In genomic region chr9:126743046-126743445, GRCh38 we compare ENCODE assay signal across 20 cellular contexts.
DNase-seq lines count a peak whose midpoint lies in the region; ATAC-seq, FAIRE-seq and TF ChIP-seq lines count a peak whose summit lies in the region.
"Had no signal": no experiment of that assay in that cellular context is flagged by ENCODE, and none has a peak within 500 bp of the region (broad histone marks: within the 10 kb centered on the region; RNA-seq: fewer than 3 reads in every experiment).

No MANE protein-coding gene starts in this region.

- H3K9me3 Mint-ChIP-seq in activated T-helper 2 cell treated with anti-CD3 and anti-CD28 coated beads, Interferon-gamma antibody, Interleukin-2, Interleukin-4, amounts not matched to agents 10 μg/mL and 5 μg/mL and 100 μg/mL, durations not matched to agents 14 hours and 24 hours and 36 hours, result no peaks in the 10 kb centered on the region
- no peaks in the 10 kb centered on the region for H3K9me3 Mint-ChIP-seq in stimulated activated memory B cell treated with anti-CD40 and anti-IgM and Interleukin-4, amounts not matched to agents 10 μg/mL and 1 μg/mL and 100 μg/mL, for 72 hours
- no peaks in the 10 kb centered on the region for H3K9me3 Mint-ChIP-seq in activated naive CD4-positive, alpha-beta T cell treated with anti-CD3 and anti-CD28 coated beads for 36 hours
- H3K9me3 Mint-ChIP-seq: CD4-positive, alpha-beta memory T cell; GM23338 had no signal

- H4K20me1 ChIP-seq in Loucy (ENCODE audit: insufficient read depth, low read length, poor library complexity, severe bottlenecking) (no peaks in the 10 kb centered on the region), endothelial cell of umbilical vein (replicated peaks; ENCODE audit: control insufficient read depth, extremely low read depth, insufficient read depth, low read length) (no peaks in the 10 kb centered on the region), PC-3 (ENCODE audit: low read length) (no peaks in the 10 kb centered on the region)

- H3K9me3 ChIP-seq in Loucy (ENCODE audit: insufficient read depth, low read depth, low read length), result no peaks in the 10 kb centered on the region
- H3K9me3 ChIP-seq in endothelial cell of umbilical vein (replicated peaks; ENCODE audit: control insufficient read depth, insufficient read depth, low read length), result no peaks in the 10 kb centered on the region
- no peaks in the 10 kb centered on the region for H3K9me3 ChIP-seq in PC-3 (ENCODE audit: low read length)
- H3K9me3 ChIP-seq: BE2C had no signal

- BruUV-seq in endothelial cell of umbilical vein (replicated peaks; lab: Mats Ljungman, UMichigan) (no TSS peak), PC-3 (replicated peaks; lab: Mats Ljungman, UMichigan) (no TSS peak)

- no peak overlapping the region for H2AFZ ChIP-seq in Loucy (ENCODE audit: low read length)
- H2AFZ ChIP-seq in endothelial cell of umbilical vein (ENCODE audit: low read depth, low read length), result no peak overlapping the region
- H2AFZ ChIP-seq in PC-3 (ENCODE audit: low read length), result no peak overlapping the region
- H2AFZ ChIP-seq: GM23338 had no signal

- H3K79me2 ChIP-seq in Loucy (ENCODE audit: insufficient read depth, low read length) (no peaks in the 10 kb centered on the region), endothelial cell of umbilical vein (ENCODE audit: control insufficient read depth, insufficient read depth, low read length) (no peaks in the 10 kb centered on the region), PC-3 (ENCODE audit: low read length) (no peaks in the 10 kb centered on the region)

- H3K27me3 ChIP-seq in Loucy (ENCODE audit: insufficient read depth, low read length, poor library complexity, severe bottlenecking) (no peaks in the 10 kb centered on the region), endothelial cell of umbilical vein (ENCODE audit: control insufficient read depth in 2 of 2, insufficient read depth in 2 of 2, low read length in 2 of 2) (peaks cover 4 to 22% of the 10 kb centered on the region in 2 experiments), PC-3 (ENCODE audit: low read length) (peaks cover 38% of the 10 kb centered on the region)
- H3K27me3 ChIP-seq: BE2C had no signal

- H3K27me3 Mint-ChIP-seq in activated T-helper 2 cell treated with anti-CD3 and anti-CD28 coated beads, Interferon-gamma antibody, Interleukin-2, Interleukin-4, amounts not matched to agents 10 μg/mL and 5 μg/mL and 100 μg/mL, durations not matched to agents 14 hours and 24 hours and 36 hours (ENCODE audit: low read depth), result peaks cover 20% of the 10 kb centered on the region
- no peaks in the 10 kb centered on the region for H3K27me3 Mint-ChIP-seq in stimulated activated memory B cell treated with anti-CD40 and anti-IgM and Interleukin-4, amounts not matched to agents 10 μg/mL and 1 μg/mL and 100 μg/mL, for 72 hours
- H3K27me3 Mint-ChIP-seq in activated naive CD4-positive, alpha-beta T cell treated with anti-CD3 and anti-CD28 coated beads for 36 hours (ENCODE audit: low read depth), result no peaks in the 10 kb centered on the region

- H3K9ac ChIP-seq in Loucy (ENCODE audit: low read depth, low read length, poor library complexity, severe bottlenecking), result no peak overlapping the region
- no peak overlapping the region for H3K9ac ChIP-seq in endothelial cell of umbilical vein (replicated peaks; ENCODE audit: extremely low read depth, insufficient read depth, low read length)
- H3K9ac ChIP-seq in PC-3 (ENCODE audit: low read length), result no peak overlapping the region

- no peak for ATAC-seq in stimulated activated memory B cell treated with anti-CD40 and anti-IgM and Interleukin-4, amounts not matched to agents 10 μg/mL and 1 μg/mL and 100 μg/mL, for 72 hours
- ATAC-seq in PC-3 (no peak), HG02870 (IDR thresholded peaks at IDR 0.05; ENCODE audit: unreplicated experiment) (no peak)
- ATAC-seq: GM23338 had no signal

- H3K36me3 ChIP-seq in Loucy (ENCODE audit: insufficient read depth, low read length) (no peaks in the 10 kb centered on the region), endothelial cell of umbilical vein (ENCODE audit: control insufficient read depth in 2 of 2, extremely low read depth in 1 of 2, insufficient read depth in 2 of 2, low read length in 2 of 2) (no peaks in the 10 kb centered on the region), PC-3 (ENCODE audit: low read depth, low read length) (no peaks in the 10 kb centered on the region)
- H3K36me3 ChIP-seq: BE2C had no signal

- TF ChIP-seq CTCF in Loucy (conservative IDR thresholded peaks at IDR 0.05; ENCODE audit: low read length) (no peak), endothelial cell of umbilical vein (IDR thresholded peaks at IDR 0.05; ENCODE audit: extremely low read depth in 1 of 2, insufficient read depth in 1 of 2, low read depth in 1 of 2, low read length in 2 of 2) (no peak), PC-3 (conservative IDR thresholded peaks at IDR 0.05; ENCODE audit: low read depth, low read length) (no peak)

- intact Hi-C loops in activated T-helper 2 cell treated with anti-CD3 and anti-CD28 coated beads, Interferon-gamma antibody, Interleukin-2, Interleukin-4, amounts not matched to agents 10 μg/mL and 5 μg/mL and 100 μg/mL, durations not matched to agents 14 hours and 24 hours and 36 hours (cut with micrococcal nuclease), result no loop called here
- intact Hi-C loops in endothelial cell of umbilical vein (cut with micrococcal nuclease) (no loop called here), PC-3 (cut with micrococcal nuclease) (no loop called here)
- intact Hi-C loops in activated naive CD4-positive, alpha-beta T cell treated with anti-CD3 and anti-CD28 coated beads for 36 hours (cut with micrococcal nuclease), result no loop called here

- FAIRE-seq in endothelial cell of umbilical vein (lab: Jason Lieb, UNC), result no peak
- FAIRE-seq: A204.1, H54, HTR-8/SVneo had no signal

- H3K27ac ChIP-seq in endothelial cell of umbilical vein (ENCODE audit: insufficient read depth, low read depth, low read length), result no peak overlapping the region
- no peak overlapping the region for H3K27ac ChIP-seq in PC-3 (ENCODE audit: low read length)

- no peaks in the 10 kb centered on the region for H3K36me3 Mint-ChIP-seq in activated T-helper 2 cell treated with anti-CD3 and anti-CD28 coated beads, Interferon-gamma antibody, Interleukin-2, Interleukin-4, amounts not matched to agents 10 μg/mL and 5 μg/mL and 100 μg/mL, durations not matched to agents 14 hours and 24 hours and 36 hours (ENCODE audit: low read depth)
- H3K36me3 Mint-ChIP-seq in stimulated activated memory B cell treated with anti-CD40 and anti-IgM and Interleukin-4, amounts not matched to agents 10 μg/mL and 1 μg/mL and 100 μg/mL, for 72 hours, result no peaks in the 10 kb centered on the region
- H3K36me3 Mint-ChIP-seq in activated naive CD4-positive, alpha-beta T cell treated with anti-CD3 and anti-CD28 coated beads for 36 hours (ENCODE audit: low read depth), result no peaks in the 10 kb centered on the region
- H3K36me3 Mint-ChIP-seq: CD4-positive, alpha-beta memory T cell had no signal

- dilution Hi-C loops in endothelial cell of umbilical vein (cut with MboI; ENCODE audit: extremely low pct_ligation_motif_present, low sequenced_read_pairs), result no loop called here

- peak overlapping the region; percentile 11 for H3K4me2 ChIP-seq in Loucy (ENCODE audit: low read depth, low read length, poor library complexity, severe bottlenecking)
- H3K4me2 ChIP-seq in endothelial cell of umbilical vein (ENCODE audit: insufficient read depth, low read length), result peak overlapping the region; percentile 23
- H3K4me2 ChIP-seq in PC-3 (ENCODE audit: low read length), result no peak overlapping the region
- H3K4me2 ChIP-seq: GM23338 had no signal

- CTCF ChIA-PET in endothelial cell of umbilical vein (lab: Charles Lee) (interaction anchor here (1.6 to 4.8 kb wide), 2 partner anchors 10 to 37 kb away, joined by 5 to 28 read pairs; no protein-coding TSS in a partner anchor), PC-3 (lab: Charles Lee) (no interaction called here)
- CTCF ChIA-PET in activated naive CD4-positive, alpha-beta T cell treated with anti-CD3 and anti-CD28 coated beads for 36 hours (lab: Charles Lee), result interaction anchor here (1.4 to 2.4 kb wide), 3 partner anchors 10 to 41 kb away, joined by 3 to 13 read pairs (median 13); no protein-coding TSS in a partner anchor

- no peak overlapping the region for H3K4me3 Mint-ChIP-seq in activated T-helper 2 cell treated with anti-CD3 and anti-CD28 coated beads, Interferon-gamma antibody, Interleukin-2, Interleukin-4, amounts not matched to agents 10 μg/mL and 5 μg/mL and 100 μg/mL, durations not matched to agents 14 hours and 24 hours and 36 hours (ENCODE audit: low read depth)
- no peak overlapping the region for H3K4me3 Mint-ChIP-seq in stimulated activated memory B cell treated with anti-CD40 and anti-IgM and Interleukin-4, amounts not matched to agents 10 μg/mL and 1 μg/mL and 100 μg/mL, for 72 hours
- no peak overlapping the region for H3K4me3 Mint-ChIP-seq in activated naive CD4-positive, alpha-beta T cell treated with anti-CD3 and anti-CD28 coated beads for 36 hours
- H3K4me3 Mint-ChIP-seq: CD4-positive, alpha-beta memory T cell; GM23338 had no signal

- POLR2A ChIA-PET in endothelial cell of umbilical vein (lab: Charles Lee) (no interaction called here), PC-3 (lab: Charles Lee; ENCODE audit: unreplicated experiment) (no interaction called here)

- TF ChIP-seq POLR2A in endothelial cell of umbilical vein (IDR thresholded peaks at IDR 0.05; ENCODE audit: low read depth, low read length), result no peak

- no peak overlapping the region for H3K4me3 ChIP-seq in Loucy (ENCODE audit: low read length, poor library complexity, severe bottlenecking)
- H3K4me3 ChIP-seq in endothelial cell of umbilical vein (replicated peaks in 1 of 3; ENCODE audit: insufficient read depth in 1 of 3, low read depth in 1 of 3, low read length in 3 of 3), result no peak overlapping the region
- H3K4me3 ChIP-seq in PC-3 (ENCODE audit: low read length), result no peak overlapping the region
- H3K4me3 ChIP-seq: GM23338 had no signal

- no peak overlapping the region for H3K27ac Mint-ChIP-seq in activated T-helper 2 cell treated with anti-CD3 and anti-CD28 coated beads, Interferon-gamma antibody, Interleukin-2, Interleukin-4, amounts not matched to agents 10 μg/mL and 5 μg/mL and 100 μg/mL, durations not matched to agents 14 hours and 24 hours and 36 hours
- no peak overlapping the region for H3K27ac Mint-ChIP-seq in stimulated activated memory B cell treated with anti-CD40 and anti-IgM and Interleukin-4, amounts not matched to agents 10 μg/mL and 1 μg/mL and 100 μg/mL, for 72 hours
- no peak overlapping the region for H3K27ac Mint-ChIP-seq in activated naive CD4-positive, alpha-beta T cell treated with anti-CD3 and anti-CD28 coated beads for 36 hours
- H3K27ac Mint-ChIP-seq: CD4-positive, alpha-beta memory T cell; GM23338 had no signal

- H3K4me1 ChIP-seq in Loucy (ENCODE audit: insufficient read depth, low read length, poor library complexity, severe bottlenecking) (peaks cover 52% of the 10 kb centered on the region), endothelial cell of umbilical vein (ENCODE audit: control insufficient read depth, extremely low read depth, insufficient read depth, low read length) (no peaks in the 10 kb centered on the region), PC-3 (ENCODE audit: insufficient read depth, low read length) (no peaks in the 10 kb centered on the region)

- no peaks in the 10 kb centered on the region for H3K9me1 ChIP-seq in endothelial cell of umbilical vein (replicated peaks; ENCODE audit: control insufficient read depth, extremely low read depth, insufficient read depth, low read length)

- peak; percentile 0 for DNase-seq in activated T-helper 2 cell treated with anti-CD3 and anti-CD28 coated beads, Interferon-gamma antibody, Interleukin-2, Interleukin-4, amounts not matched to agents 10 μg/mL and 5 μg/mL and 100 μg/mL, durations not matched to agents 14 hours and 24 hours and 36 hours (ENCODE audit: low spot score)
- DNase-seq in endothelial cell of umbilical vein (ENCODE audit: low read depth, low spot score) (no peak), PC-3 (no peak)
- DNase-seq in activated naive CD4-positive, alpha-beta T cell treated with anti-CD3 and anti-CD28 coated beads for 36 hours, result no peak
- DNase-seq: ACHN; BE2C; C1 segment of cervical spinal cord; CD4-positive, alpha-beta memory T cell; DMS153; DMS79 treated with DMSO at 0.1 percent for 48 hours; GF-D8; HCEC 1CT; IMR-90 had no signal

- peaks cover 3% of the 10 kb centered on the region; the same call in 1 of the 2 replicates for H3F3A ChIP-seq in Loucy (ENCODE audit: low read depth)
- H3F3A ChIP-seq in PC-3 (ENCODE audit: low read length, unreplicated experiment), result no peaks in the 10 kb centered on the region

- peaks cover 25% of the 10 kb centered on the region for H3K4me1 Mint-ChIP-seq in activated T-helper 2 cell treated with anti-CD3 and anti-CD28 coated beads, Interferon-gamma antibody, Interleukin-2, Interleukin-4, amounts not matched to agents 10 μg/mL and 5 μg/mL and 100 μg/mL, durations not matched to agents 14 hours and 24 hours and 36 hours (ENCODE audit: low read depth)
- peaks cover 24% of the 10 kb centered on the region for H3K4me1 Mint-ChIP-seq in stimulated activated memory B cell treated with anti-CD40 and anti-IgM and Interleukin-4, amounts not matched to agents 10 μg/mL and 1 μg/mL and 100 μg/mL, for 72 hours
- H3K4me1 Mint-ChIP-seq in activated naive CD4-positive, alpha-beta T cell treated with anti-CD3 and anti-CD28 coated beads for 36 hours (ENCODE audit: low read depth), result peaks cover 22% of the 10 kb centered on the region

- H3K9me2 ChIP-seq in Loucy (replicated peaks; ENCODE audit: low read depth, low read length) (no peaks in the 10 kb centered on the region), PC-3 (replicated peaks; ENCODE audit: low read length) (no peaks in the 10 kb centered on the region)
